In the genomic region with DNA sequence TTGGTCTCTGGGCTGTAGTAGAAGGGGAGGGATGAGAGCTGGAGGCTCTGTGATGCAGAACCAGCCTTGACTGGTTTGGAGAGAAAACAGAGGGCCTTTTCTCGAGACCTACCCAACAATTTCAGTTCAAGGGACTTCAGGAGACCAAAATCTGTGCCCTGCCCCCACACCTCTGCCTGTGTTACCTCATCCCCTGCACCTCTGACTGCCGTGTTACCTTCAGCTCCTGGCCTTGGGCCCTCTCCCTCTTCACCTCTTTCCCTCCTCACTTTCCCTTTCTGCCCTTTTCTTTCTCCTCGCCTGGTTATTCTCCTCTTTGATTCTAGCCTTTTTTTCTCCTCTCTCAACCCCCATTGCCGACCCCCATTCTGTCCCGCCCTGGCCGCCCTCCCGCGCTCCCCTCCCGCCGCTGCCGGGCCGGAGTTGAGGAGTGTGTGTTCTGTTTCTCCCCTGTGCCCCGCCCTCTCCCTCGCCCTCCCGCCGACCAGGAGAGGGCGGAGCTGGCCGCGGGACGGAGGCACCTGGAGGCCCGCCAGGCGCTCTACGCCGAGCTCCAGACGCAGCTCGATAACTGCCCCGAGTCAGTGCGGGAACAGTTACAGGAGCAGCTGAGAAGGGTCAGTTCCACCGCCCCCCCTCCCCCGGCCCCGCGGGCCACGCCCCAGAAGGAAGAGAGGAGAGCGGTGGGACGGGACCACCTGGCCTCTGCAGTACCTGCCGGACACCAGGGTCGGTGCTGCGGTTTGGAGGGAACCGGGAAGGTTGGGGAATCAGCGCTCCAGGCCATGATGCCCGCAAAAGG, we compare ENCODE assay signal across 8 cellular contexts. TPM values are rescaled to one million over a fixed set of nuclear protein-coding genes. Genes with fewer than 3 reads are reported as not detected.
DNase-seq lines count a peak whose midpoint lies in the region; ATAC-seq and TF ChIP-seq lines count a peak whose summit lies in the region.

No MANE protein-coding gene starts in this region.

- H3K4me3 ChIP-seq in SK-N-SH (ENCODE audit: low read depth in 2 of 2, low read length in 1 of 2) (no peak overlapping the region), fibroblast of pulmonary artery (replicated peaks; ENCODE audit: low read depth, low read length) (no peak overlapping the region)

- TF ChIP-seq CTCF in SK-N-SH (IDR thresholded peaks at IDR 0.05) (no peak), fibroblast of pulmonary artery (IDR thresholded peaks at IDR 0.05; ENCODE audit: low read length, missing control alignments) (no peak), nephron (IDR thresholded peaks at IDR 0.05; ENCODE audit: unreplicated experiment in 3 of 3) (peak in 1 of 3 experiments; percentile 17)

- H3K36me3 Mint-ChIP-seq in nephron (ENCODE audit: low read depth): peaks cover 56% of the 10 kb centered on the region

- H3F3A ChIP-seq in SK-N-SH (replicated peaks; ENCODE audit: insufficient read depth): peaks cover 6% of the 10 kb centered on the region

- H4K20me1 ChIP-seq in SK-N-SH (ENCODE audit: insufficient read depth): peaks cover 52% of the 10 kb centered on the region

- ATAC-seq in GM18873 (IDR thresholded peaks at IDR 0.05; ENCODE audit: low FRiP score, unreplicated experiment) (no peak), HG03521 (IDR thresholded peaks at IDR 0.05; ENCODE audit: unreplicated experiment) (no peak)

- H3K36me3 ChIP-seq in SK-N-SH (replicated peaks in 1 of 2; ENCODE audit: control insufficient read depth in 1 of 2, insufficient read depth in 2 of 2, low read length in 1 of 2): peaks cover 49 to 84% of the 10 kb centered on the region in 2 experiments

- no peak for TF ChIP-seq RAD21 in SK-N-SH (IDR thresholded peaks at IDR 0.05; ENCODE audit: low read length)

- POLR2A ChIA-PET in SK-N-SH (lab: Yijun Ruan, JAX): interaction anchor here (0.6 to 5.2 kb wide), 4 partner anchors 9 to 30 kb away, joined by 3 to 30 read pairs (median 3); no protein-coding TSS in a partner anchor

- H3K4me1 Mint-ChIP-seq in nephron: peaks cover 46% of the 10 kb centered on the region

- H3K9me3 Mint-ChIP-seq in nephron: no peaks in the 10 kb centered on the region

- H3K4me1 ChIP-seq in SK-N-SH (ENCODE audit: control insufficient read depth in 1 of 2, insufficient read depth in 2 of 2, low read depth in 1 of 2, low read length in 1 of 2): peaks cover 5 to 9% of the 10 kb centered on the region in 2 experiments; a peak in 2 of 4 replicates

- H3K9ac ChIP-seq in SK-N-SH: no peak overlapping the region

- CTCF ChIA-PET in SK-N-SH (lab: Yijun Ruan, JAX): interaction anchor here (0.9 to 4.6 kb wide), 4 partner anchors 24 to 39 kb away, joined by 4 to 20 read pairs (median 10); no protein-coding TSS in a partner anchor

- DNase-seq in NCI-H1436 (lab: John Stamatoyannopoulos, UW) (peak; percentile 84), NCI-H1436 treated with DMSO at 0.1 percent for 48 hours (lab: John Stamatoyannopoulos, UW) (no peak), SK-N-SH (peak; percentile 69), fibroblast of pulmonary artery (ENCODE audit: low read depth) (peak; percentile 71), NOMO-1 treated with DMSO at 0.1 percent for 48 hours (lab: John Stamatoyannopoulos, UW; ENCODE audit: unreplicated experiment) (no peak)

- H3K79me2 ChIP-seq in SK-N-SH (ENCODE audit: insufficient read depth): peaks cover 53% of the 10 kb centered on the region; the same call in 1 of the 2 replicates

- H3K9me2 ChIP-seq in SK-N-SH: no peaks in the 10 kb centered on the region

- 0 out of 2 replicates have a peak overlapping the region, but pooled peaks have one; percentile 15 for H3K4me2 ChIP-seq in SK-N-SH

- no peak for TF ChIP-seq EP300 in SK-N-SH (IDR thresholded peaks at IDR 0.05; ENCODE audit: borderline replicate concordance in 1 of 2, low read depth in 1 of 2, low read length in 1 of 2)

- 67% methylated on average over 35 of the region's 41 CpGs for WGBS in SK-N-SH (ENCODE audit: low lambda C conversion rate)

- H2AFZ ChIP-seq in SK-N-SH (ENCODE audit: low read depth): no peak overlapping the region

- H3K27ac ChIP-seq in SK-N-SH (ENCODE audit: low read depth in 2 of 2, low read length in 1 of 2): peak overlapping the region in 1 of 2 experiments; percentile 40; a peak in 1 of 4 replicates

- H3K27ac Mint-ChIP-seq in nephron: peak overlapping the region; percentile 92 to 94 (median 93)

- no peaks in the 10 kb centered on the region for H3K9me3 ChIP-seq in SK-N-SH

- no peaks in the 10 kb centered on the region for H3K27me3 ChIP-seq in SK-N-SH (ENCODE audit: insufficient read depth)

- H3K27me3 Mint-ChIP-seq in nephron (ENCODE audit: low read depth): no peaks in the 10 kb centered on the region

- H3K4me3 Mint-ChIP-seq in nephron: peak overlapping the region; percentile 65 to 70 (median 69)

TF ChIP-seq in SK-N-SH, 30 proteins besides CTCF, POLR2A, EP300 and RAD21:
- TF ChIP-seq REST (IDR thresholded peaks at IDR 0.05; ENCODE audit: low read depth, low read length): no peak
- TF ChIP-seq SIN3A (IDR thresholded peaks at IDR 0.05; ENCODE audit: borderline replicate concordance, low read depth, low read length): no peak
- TF ChIP-seq POLR2AphosphoS5 (IDR thresholded peaks at IDR 0.05; ENCODE audit: low read depth, low read length): no peak
- TF ChIP-seq SMC3 (IDR thresholded peaks at IDR 0.05; ENCODE audit: low read depth, low read length): no peak
- TF ChIP-seq TCF12 (IDR thresholded peaks at IDR 0.05): no peak
- no peak for TF ChIP-seq RFX5 (IDR thresholded peaks at IDR 0.05; ENCODE audit: low read length)

RNA-seq across cellular contexts. Expression of gene PHLDB1, which starts 27.2 kb away (rescaled TPM):
- 89.4 and 104 TPM in 2 replicates for polyA plus RNA-seq in SK-N-SH (2012; rRNA removed)
- 37.8 and 52.6 TPM in 2 replicates for polyA plus RNA-seq in SK-N-SH (2012; cell fraction: cytosol; rRNA removed)
- 270 and 294 TPM in 2 replicates for polyA plus RNA-seq in SK-N-SH (2012; cell fraction: nucleus; rRNA removed)

RNA-seq across cellular contexts. Expression of gene TREH, which starts 44.8 kb away (rescaled TPM):
- polyA plus RNA-seq in SK-N-SH (2012; rRNA removed): not detected in 2 replicates
- not detected in 2 replicates for polyA plus RNA-seq in SK-N-SH (2012; cell fraction: cytosol; rRNA removed)
- not detected in 2 replicates for polyA plus RNA-seq in SK-N-SH (2012; cell fraction: nucleus; rRNA removed)

Comparison
In these comparisons a context has a peak if more than half of its experiments do, and no peak if none do; other contexts are left out.
1. DNase-seq: peak in NCI-H1436 (single experiment), SK-N-SH (single experiment) and fibroblast of pulmonary artery (single experiment); none in NCI-H1436 treated with DMSO at 0.1 percent for 48 hours (single experiment) and NOMO-1 treated with DMSO at 0.1 percent for 48 hours (single experiment).